In the genomic region with DNA sequence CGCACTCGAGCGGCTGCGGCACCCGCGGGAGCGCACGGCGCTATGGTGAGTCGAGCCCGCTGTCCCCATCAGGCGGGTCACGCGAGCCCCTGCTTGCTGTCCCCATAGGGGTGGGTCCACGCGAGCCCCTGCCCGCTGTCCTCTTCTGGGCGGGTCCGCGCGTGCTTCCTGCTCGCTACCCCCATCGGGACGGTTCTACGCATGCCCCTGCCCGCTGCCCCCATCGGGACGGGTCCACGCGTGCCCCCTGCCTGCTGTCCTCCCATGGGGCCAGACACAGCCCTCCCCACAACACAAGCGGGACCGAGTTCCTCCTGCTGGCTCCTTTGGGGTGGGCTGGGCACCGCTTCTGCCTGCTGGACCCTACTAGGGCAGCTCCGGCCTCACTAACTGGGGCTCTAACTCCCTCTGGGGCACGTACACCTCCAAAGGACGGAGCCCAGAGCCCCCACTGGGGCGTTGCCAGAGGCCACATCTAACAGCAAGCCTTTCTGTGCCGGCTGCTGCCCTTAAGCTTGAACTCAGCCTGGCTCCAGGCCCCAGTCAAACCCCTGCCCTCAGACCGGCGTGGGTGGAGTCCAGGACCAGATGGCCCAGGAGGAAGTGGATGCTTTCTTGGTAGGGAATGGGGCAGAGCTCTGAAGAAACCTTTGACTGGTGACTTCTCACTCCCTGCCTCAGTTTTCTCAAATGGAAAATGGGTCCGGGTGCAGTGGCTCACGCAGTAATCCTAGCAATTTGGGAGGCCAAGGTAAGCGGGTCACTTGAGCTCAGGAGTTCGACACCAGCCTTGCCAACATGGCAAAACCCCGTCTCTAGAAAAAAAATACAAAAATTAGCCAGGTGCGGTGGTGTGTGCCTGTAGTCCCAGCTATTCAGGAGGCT, we compare ENCODE assay signal across 8 cellular contexts. TPM values are rescaled to one million over a fixed set of nuclear protein-coding genes. Genes with fewer than 3 reads are reported as not detected.
DNase-seq lines count a peak whose midpoint lies in the region; ATAC-seq and TF ChIP-seq lines count a peak whose summit lies in the region.

No MANE protein-coding gene starts in this region.

- TF ChIP-seq CTCF in GM20000 (IDR thresholded peaks at IDR 0.05; ENCODE audit: extremely low read depth, missing control alignments) (peak; percentile 8), HL-60 (IDR thresholded peaks at IDR 0.05; ENCODE audit: insufficient read depth, low read length) (no peak), dorsolateral prefrontal cortex (IDR thresholded peaks at IDR 0.05 in 54 of 56, conservative IDR thresholded peaks at IDR 0.05 in 2 of 56; ENCODE audit: low read depth in 1 of 56, partially characterized antibody in 56 of 56) (peak in 5 of 56 donors; percentile 3 to 22 (median 13)), lower lobe of right lung (IDR thresholded peaks at IDR 0.05) (no peak)

- H3K27ac ChIP-seq in HL-60 (replicated peaks) = peak overlapping the region; percentile 92
- peak overlapping the region in 58 of 59 donors; percentile 4 to 91 (median 76) for H3K27ac ChIP-seq in dorsolateral prefrontal cortex
- H3K27ac ChIP-seq in lower lobe of right lung = peak overlapping the region; percentile 89

- peak overlapping the region; percentile 89 for H3K4me3 ChIP-seq in HL-60 (replicated peaks; ENCODE audit: insufficient read depth, low read length)
- peak overlapping the region; percentile 72 to 98 (median 92) for H3K4me3 ChIP-seq in dorsolateral prefrontal cortex
- H3K4me3 ChIP-seq in lower lobe of right lung = peak overlapping the region; percentile 87

- peaks cover 54% of the 10 kb centered on the region for H3K4me1 ChIP-seq in lower lobe of right lung

- H3K36me3 ChIP-seq in lower lobe of right lung = peaks cover 31% of the 10 kb centered on the region

- intact Hi-C loops in dorsolateral prefrontal cortex (cut with DNase I) (loop anchor here (1.0 to 10.0 kb wide), 4 partner anchors 44 to 221 kb away; partner anchors contain the start of genes ANO8 (in 1 of the 2), GTPBP3 (in 1 of the 2), PGLS (in 1 of the 2) and SLC27A1 (in 1 of the 2)), lower lobe of right lung (cut with DNase I) (no loop called here)

- peak; percentile 68 to 75 for ATAC-seq in lower lobe of right lung

- H3K27me3 ChIP-seq in HL-60 (ENCODE audit: insufficient read depth, poor library complexity, severe bottlenecking) (no peaks in the 10 kb centered on the region), dorsolateral prefrontal cortex (no peaks in the 10 kb centered on the region), lower lobe of right lung (ENCODE audit: low read depth) (no peaks in the 10 kb centered on the region)

- DNase-seq in DMS79 (lab: John Stamatoyannopoulos, UW) (peak; percentile 9), GM20000 (ENCODE audit: low spot score) (no peak), HL-60 (ENCODE audit: low read depth in 1 of 2, low spot score in 1 of 2) (peak in 1 of 2 experiments; percentile 91), SW480 (ENCODE audit: low spot score) (peak; percentile 58), dorsolateral prefrontal cortex (peak in 9 of 10 donors; percentile 37 to 73 (median 55)), lower lobe of right lung (peak; percentile 88), NCI-H2029 treated with DMSO at 0.1 percent for 48 hours (lab: John Stamatoyannopoulos, UW) (no peak)
- DNase-seq in stimulated activated CD8-positive, alpha-beta memory T cell treated with anti-CD3 and anti-CD28 coated beads, Interleukin-15, amount 100 ng/mL, for 1 hour (ENCODE audit: low read depth) = peak; percentile 6

- H3K9me3 ChIP-seq in lower lobe of right lung = no peaks in the 10 kb centered on the region

RNA-seq across cellular contexts. Expression of gene COLGALT1, which starts 0.7 kb away (rescaled TPM):
- total RNA-seq in dorsolateral prefrontal cortex (10 to 100 TPM; 20.9 to 73.4 (median 38.7) TPM), lower lobe of right lung (142 TPM)

RNA-seq across cellular contexts. Expression of gene PGLS, which starts 44.7 kb away (rescaled TPM):
- total RNA-seq in dorsolateral prefrontal cortex = 10 to 100 TPM; 22.9 to 45.0 (median 32.6) TPM
- 89.4 TPM for total RNA-seq in lower lobe of right lung

Comparison
In these comparisons a context has a peak if more than half of its experiments do, and no peak if none do; other contexts are left out.
1. DNase-seq: peak in DMS79 (single experiment), SW480 (single experiment), dorsolateral prefrontal cortex (9 of 10), lower lobe of right lung (single experiment) and stimulated activated CD8-positive, alpha-beta memory T cell treated with anti-CD3 and anti-CD28 coated beads, Interleukin-15, amount 100 ng/mL, for 1 hour (single experiment); none in GM20000 (single experiment) and NCI-H2029 treated with DMSO at 0.1 percent for 48 hours (single experiment).
2. Peak in every context shown above with its lines, with median percentiles within 50 percentile points of each other: H3K27ac ChIP-seq and H3K4me3 ChIP-seq.